In genomic region chr16:17476414-17477259, GRCh38 we compare ENCODE assay signal across 2 cellular contexts.
A peak's percentile ranks its signal among the peaks of the same experiment; 100 is the strongest.
TF ChIP-seq lines count a peak whose summit lies in the region.

No MANE protein-coding gene starts in this region.

TF ChIP-seq in SK-N-SH, 30 proteins besides CTCF, POLR2A, EP300 and RAD21 (continued from another document):
- TF ChIP-seq USF2 (IDR thresholded peaks at IDR 0.05; ENCODE audit: borderline replicate concordance, low read depth, low read length) (no peak), MXI1 (IDR thresholded peaks at IDR 0.05; ENCODE audit: low read depth, low read length) (0 out of 2 replicates have a peak, but pooled peaks have one; percentile 26), JUND (IDR thresholded peaks at IDR 0.05) (0 out of 2 replicates have a peak, but pooled peaks have one; percentile 18), PBX3 (IDR thresholded peaks at IDR 0.05) (peak; percentile 25; the same call in 1 of the 2 replicates), SMC3 (IDR thresholded peaks at IDR 0.05; ENCODE audit: low read depth, low read length) (peak; percentile 93)
TF ChIP-seq in SK-N-SH: peak in this region for 6.

TF ChIP-seq in GM12878, 131 proteins besides CTCF, POLR2A, EP300 and RAD21 (continued from another document):
- TF ChIP-seq RELB (IDR thresholded peaks at IDR 0.05; ENCODE audit: low read depth) = 0 out of 2 replicates have a peak, but pooled peaks have one; percentile 22
- peak; percentile 65; the same call in 1 of the 2 replicates for TF ChIP-seq TCF3 (IDR thresholded peaks at IDR 0.05; ENCODE audit: borderline replicate concordance, insufficient read depth, low read depth, low read length)
- no peak for TF ChIP-seq USF1 (IDR thresholded peaks at IDR 0.05; ENCODE audit: borderline replicate concordance, extremely low read length, insufficient read depth, low read depth, low read length)
- TF ChIP-seq IKZF2 (IDR thresholded peaks at IDR 0.05) = peak in 1 of 2 experiments; percentile 35; a peak in 2 of 4 replicates
- TF ChIP-seq ZBED1 (IDR thresholded peaks at IDR 0.05; ENCODE audit: borderline replicate concordance) = no peak
